Comparison of ENCODE assay signal across 1 cellular context in genomic region chr7:97845622-97846203, GRCh38.
TF ChIP-seq lines count a peak whose summit lies in the region.

No MANE protein-coding gene starts in this region.

TF ChIP-seq in Ishikawa, 13 proteins besides CTCF, POLR2A, EP300 and RAD21 (continued from another document):
- no peak for TF ChIP-seq EGR1 (IDR thresholded peaks at IDR 0.05)
- TF ChIP-seq REST (IDR thresholded peaks at IDR 0.05; ENCODE audit: low read depth) = no peak
